In genomic region chr2:117855886-117856285, GRCh38 we compare ENCODE assay signal across 2 cellular contexts.
TF ChIP-seq lines count a peak whose summit lies in the region.

No MANE protein-coding gene starts in this region.

TF ChIP-seq in K562, 482 proteins besides CTCF, POLR2A, EP300 and RAD21 (continues in another document):
- TF ChIP-seq PTRF (tag; IDR thresholded peaks at IDR 0.05) (no peak), ZKSCAN8 (CRISPR knock-in tag; IDR thresholded peaks at IDR 0.05) (no peak), THRA (IDR thresholded peaks at IDR 0.05) (no peak), ZNF77 (CRISPR knock-in tag; IDR thresholded peaks at IDR 0.05) (no peak), C11orf30 (IDR thresholded peaks at IDR 0.05; ENCODE audit: low read depth) (no peak), E2F1 (CRISPR knock-in tag; IDR thresholded peaks at IDR 0.05) (no peak), CBFA2T2 (conservative IDR thresholded peaks at IDR 0.05) (no peak), ZNF589 (CRISPR knock-in tag; IDR thresholded peaks at IDR 0.05; ENCODE audit: low read depth) (no peak), ZNF3 (CRISPR knock-in tag; IDR thresholded peaks at IDR 0.05) (no peak), POU5F1 (IDR thresholded peaks at IDR 0.05; ENCODE audit: borderline replicate concordance, low read depth, low read length, partially characterized antibody) (no peak), CREB1 (IDR thresholded peaks at IDR 0.05) (no peak), CREB1 (CRISPR knock-in tag; IDR thresholded peaks at IDR 0.05) (no peak), TEAD1 (CRISPR knock-in tag; IDR thresholded peaks at IDR 0.05) (no peak), ZNF766 (CRISPR knock-in tag; conservative IDR thresholded peaks at IDR 0.05) (no peak), NFRKB (IDR thresholded peaks at IDR 0.05; ENCODE audit: low read depth) (no peak), CHD7 (IDR thresholded peaks at IDR 0.05; ENCODE audit: low read depth, low read length) (no peak)

TF ChIP-seq in HepG2, 621 proteins besides CTCF, POLR2A, EP300 and RAD21:
- TF ChIP-seq NR2C2 (CRISPR knock-in tag; IDR thresholded peaks at IDR 0.05; ENCODE audit: borderline replicate concordance) (no peak), RFX5 (IDR thresholded peaks at IDR 0.05; ENCODE audit: low read depth, low read length) (no peak), SRSF1 (optimal IDR thresholded peaks at IDR 0.05; ENCODE audit: low read depth, low read length) (no peak), HOXA9 (CRISPR knock-in tag; IDR thresholded peaks at IDR 0.05; ENCODE audit: borderline replicate concordance) (no peak), KLF9 (CRISPR knock-in tag; IDR thresholded peaks at IDR 0.05; ENCODE audit: low read depth) (no peak)
TF ChIP-seq in HepG2: peak in this region for 0.
